In the genomic region with DNA sequence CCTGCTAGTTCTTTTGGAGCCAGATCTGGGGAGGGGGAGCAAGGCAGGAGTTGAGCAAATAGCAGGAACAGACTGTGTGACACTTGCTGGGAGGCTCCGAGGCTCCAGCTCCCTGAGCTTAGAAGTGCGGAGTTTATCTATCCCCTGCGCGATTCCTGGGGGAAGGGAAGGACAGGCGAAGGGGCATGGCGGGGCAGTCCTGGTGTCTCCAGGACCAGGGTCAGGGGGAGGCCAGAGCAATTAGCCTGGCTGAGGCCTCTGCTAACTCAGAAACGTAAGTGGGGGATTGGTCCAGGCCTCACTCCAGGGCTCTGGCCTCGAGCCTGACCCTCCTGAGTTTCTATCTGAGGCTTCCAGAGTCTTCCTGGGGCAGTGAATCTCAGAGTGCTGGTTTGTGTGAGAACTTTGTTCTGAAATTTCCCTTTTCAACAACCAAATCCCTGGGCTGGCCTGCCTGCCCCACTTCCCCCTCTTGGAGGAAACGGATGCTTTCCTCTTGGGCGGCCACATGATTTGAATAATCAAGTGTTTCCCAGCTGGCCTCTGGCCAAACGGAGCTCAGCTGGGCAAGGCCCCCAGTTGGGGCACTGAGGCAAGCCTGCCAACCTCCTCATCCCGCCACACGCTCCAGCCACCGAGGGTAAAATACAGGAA, we compare ENCODE assay signal across 1 cellular context.
A peak's percentile ranks its signal among the peaks of the same experiment; 100 is the strongest.
TF ChIP-seq lines count a peak whose summit lies in the region.

No MANE protein-coding gene starts in this region.

TF ChIP-seq in K562, 482 proteins besides CTCF, POLR2A, EP300 and RAD21:
- TF ChIP-seq TFAP4 (CRISPR knock-in tag; IDR thresholded peaks at IDR 0.05; ENCODE audit: borderline replicate concordance) (no peak), NFIC (IDR thresholded peaks at IDR 0.05) (peak; percentile 53)
